Comparison of ENCODE assay signal across 1 cellular context in the genomic region with DNA sequence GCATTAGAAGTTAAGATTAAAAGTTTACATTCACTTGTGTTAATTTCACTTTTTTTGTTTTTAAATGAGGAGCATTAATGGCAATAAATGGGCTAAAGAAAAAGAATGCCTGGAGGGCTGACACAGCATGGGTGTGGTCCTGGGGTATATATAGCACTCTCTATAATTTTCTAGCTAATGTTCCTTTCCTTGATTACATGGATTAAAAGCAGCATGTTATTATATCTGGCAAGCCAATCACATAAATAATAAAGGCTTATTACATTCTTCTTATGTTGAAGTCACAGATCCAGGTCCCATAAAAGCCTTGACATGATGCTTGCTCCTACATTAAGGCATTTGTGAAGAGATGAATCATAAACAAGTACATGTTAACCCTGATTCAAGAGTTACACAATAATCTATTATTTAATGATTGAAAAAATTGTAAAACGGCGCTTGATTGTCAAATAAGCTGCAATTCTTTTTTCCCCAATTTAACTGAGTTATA.
TF ChIP-seq lines count a peak whose summit lies in the region.

No MANE protein-coding gene starts in this region.

TF ChIP-seq in HEK293, 187 proteins besides CTCF, POLR2A, EP300 and RAD21 (continued from another document):
- TF ChIP-seq ZNF211 (tag by site-specific recombination; IDR thresholded peaks at IDR 0.05; ENCODE audit: low read depth) (no peak), SP7 (tag by site-specific recombination; IDR thresholded peaks at IDR 0.05) (peak; percentile 93), ZNF530 (tag by site-specific recombination; IDR thresholded peaks at IDR 0.05; ENCODE audit: low read depth) (no peak), ZSCAN30 (tag by site-specific recombination; IDR thresholded peaks at IDR 0.05) (no peak), ZNF623 (tag by site-specific recombination; IDR thresholded peaks at IDR 0.05) (no peak), ZNF248 (tag by site-specific recombination; IDR thresholded peaks at IDR 0.05) (no peak), ZNF404 (tag by site-specific recombination; IDR thresholded peaks at IDR 0.05) (no peak), ZNF391 (tag by site-specific recombination; IDR thresholded peaks at IDR 0.05; ENCODE audit: borderline replicate concordance, low read depth) (no peak), GLI2 (tag by site-specific recombination; IDR thresholded peaks at IDR 0.05; ENCODE audit: borderline replicate concordance, low read depth) (no peak), KLF10 (tag by site-specific recombination; IDR thresholded peaks at IDR 0.05) (peak; percentile 37; the same call in 1 of the 2 replicates), GLI4 (tag by site-specific recombination; IDR thresholded peaks at IDR 0.05) (no peak), ZNF585B (tag by site-specific recombination; IDR thresholded peaks at IDR 0.05) (0 out of 2 replicates have a peak, but pooled peaks have one; percentile 2), ZBTB48 (tag by site-specific recombination; IDR thresholded peaks at IDR 0.05) (no peak), ZNF473 (tag by site-specific recombination; IDR thresholded peaks at IDR 0.05) (no peak), ZNF2 (tag by site-specific recombination; IDR thresholded peaks at IDR 0.05) (no peak), ZNF791 (tag by site-specific recombination; IDR thresholded peaks at IDR 0.05) (no peak), ZNF677 (tag by site-specific recombination; IDR thresholded peaks at IDR 0.05) (no peak), BCL11A (tag by site-specific recombination; IDR thresholded peaks at IDR 0.05; ENCODE audit: low read depth) (no peak), ZNF521 (tag by site-specific recombination; IDR thresholded peaks at IDR 0.05) (no peak), KLF16 (tag by site-specific recombination; IDR thresholded peaks at IDR 0.05) (no peak), ZNF114 (tag by site-specific recombination; IDR thresholded peaks at IDR 0.05) (no peak), ZNF155 (tag by site-specific recombination; IDR thresholded peaks at IDR 0.05) (no peak)
- TF ChIP-seq, protein P1, sequence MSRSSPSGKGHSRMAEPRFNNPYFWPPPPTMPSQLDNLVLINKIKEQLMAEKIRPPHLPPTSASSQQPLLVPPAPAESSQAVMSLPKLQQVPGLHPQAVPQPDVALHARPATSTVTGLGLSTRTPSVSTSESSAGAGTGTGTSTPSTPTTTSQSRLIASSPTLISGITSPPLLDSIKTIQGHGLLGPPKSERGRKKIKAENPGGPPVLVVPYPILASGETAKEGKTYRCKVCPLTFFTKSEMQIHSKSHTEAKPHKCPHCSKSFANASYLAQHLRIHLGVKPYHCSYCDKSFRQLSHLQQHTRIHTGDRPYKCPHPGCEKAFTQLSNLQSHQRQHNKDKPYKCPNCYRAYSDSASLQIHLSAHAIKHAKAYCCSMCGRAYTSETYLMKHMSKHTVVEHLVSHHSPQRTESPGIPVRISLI (tag by site-specific recombination; IDR thresholded peaks at IDR 0.05), result 0 out of 2 replicates have a peak, but pooled peaks have one; percentile 17
- TF ChIP-seq, protein P2, sequence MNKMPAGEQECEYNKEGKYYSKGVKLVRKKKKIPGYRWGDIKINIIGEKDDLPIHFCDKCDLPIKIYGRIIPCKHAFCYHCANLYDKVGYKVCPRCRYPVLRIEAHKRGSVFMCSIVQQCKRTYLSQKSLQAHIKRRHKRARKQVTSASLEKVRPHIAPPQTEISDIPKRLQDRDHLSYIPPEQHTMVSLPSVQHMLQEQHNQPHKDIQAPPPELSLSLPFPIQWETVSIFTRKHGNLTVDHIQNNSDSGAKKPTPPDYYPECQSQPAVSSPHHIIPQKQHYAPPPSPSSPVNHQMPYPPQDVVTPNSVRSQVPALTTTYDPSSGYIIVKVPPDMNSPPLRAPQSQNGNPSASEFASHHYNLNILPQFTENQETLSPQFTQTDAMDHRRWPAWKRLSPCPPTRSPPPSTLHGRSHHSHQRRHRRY (tag by site-specific recombination; IDR thresholded peaks at IDR 0.05), result no peak
- TF ChIP-seq, protein P3, sequence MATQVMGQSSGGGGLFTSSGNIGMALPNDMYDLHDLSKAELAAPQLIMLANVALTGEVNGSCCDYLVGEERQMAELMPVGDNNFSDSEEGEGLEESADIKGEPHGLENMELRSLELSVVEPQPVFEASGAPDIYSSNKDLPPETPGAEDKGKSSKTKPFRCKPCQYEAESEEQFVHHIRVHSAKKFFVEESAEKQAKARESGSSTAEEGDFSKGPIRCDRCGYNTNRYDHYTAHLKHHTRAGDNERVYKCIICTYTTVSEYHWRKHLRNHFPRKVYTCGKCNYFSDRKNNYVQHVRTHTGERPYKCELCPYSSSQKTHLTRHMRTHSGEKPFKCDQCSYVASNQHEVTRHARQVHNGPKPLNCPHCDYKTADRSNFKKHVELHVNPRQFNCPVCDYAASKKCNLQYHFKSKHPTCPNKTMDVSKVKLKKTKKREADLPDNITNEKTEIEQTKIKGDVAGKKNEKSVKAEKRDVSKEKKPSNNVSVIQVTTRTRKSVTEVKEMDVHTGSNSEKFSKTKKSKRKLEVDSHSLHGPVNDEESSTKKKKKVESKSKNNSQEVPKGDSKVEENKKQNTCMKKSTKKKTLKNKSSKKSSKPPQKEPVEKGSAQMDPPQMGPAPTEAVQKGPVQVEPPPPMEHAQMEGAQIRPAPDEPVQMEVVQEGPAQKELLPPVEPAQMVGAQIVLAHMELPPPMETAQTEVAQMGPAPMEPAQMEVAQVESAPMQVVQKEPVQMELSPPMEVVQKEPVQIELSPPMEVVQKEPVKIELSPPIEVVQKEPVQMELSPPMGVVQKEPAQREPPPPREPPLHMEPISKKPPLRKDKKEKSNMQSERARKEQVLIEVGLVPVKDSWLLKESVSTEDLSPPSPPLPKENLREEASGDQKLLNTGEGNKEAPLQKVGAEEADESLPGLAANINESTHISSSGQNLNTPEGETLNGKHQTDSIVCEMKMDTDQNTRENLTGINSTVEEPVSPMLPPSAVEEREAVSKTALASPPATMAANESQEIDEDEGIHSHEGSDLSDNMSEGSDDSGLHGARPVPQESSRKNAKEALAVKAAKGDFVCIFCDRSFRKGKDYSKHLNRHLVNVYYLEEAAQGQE (tag by site-specific recombination; IDR thresholded peaks at IDR 0.05), result no peak
- TF ChIP-seq, protein P4, sequence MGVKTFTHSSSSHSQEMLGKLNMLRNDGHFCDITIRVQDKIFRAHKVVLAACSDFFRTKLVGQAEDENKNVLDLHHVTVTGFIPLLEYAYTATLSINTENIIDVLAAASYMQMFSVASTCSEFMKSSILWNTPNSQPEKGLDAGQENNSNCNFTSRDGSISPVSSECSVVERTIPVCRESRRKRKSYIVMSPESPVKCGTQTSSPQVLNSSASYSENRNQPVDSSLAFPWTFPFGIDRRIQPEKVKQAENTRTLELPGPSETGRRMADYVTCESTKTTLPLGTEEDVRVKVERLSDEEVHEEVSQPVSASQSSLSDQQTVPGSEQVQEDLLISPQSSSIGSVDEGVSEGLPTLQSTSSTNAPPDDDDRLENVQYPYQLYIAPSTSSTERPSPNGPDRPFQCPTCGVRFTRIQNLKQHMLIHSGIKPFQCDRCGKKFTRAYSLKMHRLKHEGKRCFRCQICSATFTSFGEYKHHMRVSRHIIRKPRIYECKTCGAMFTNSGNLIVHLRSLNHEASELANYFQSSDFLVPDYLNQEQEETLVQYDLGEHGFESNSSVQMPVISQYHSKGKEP (tag by site-specific recombination; IDR thresholded peaks at IDR 0.05), result no peak
